ENCODE assay signal across 14 cellular contexts in the genomic region with DNA sequence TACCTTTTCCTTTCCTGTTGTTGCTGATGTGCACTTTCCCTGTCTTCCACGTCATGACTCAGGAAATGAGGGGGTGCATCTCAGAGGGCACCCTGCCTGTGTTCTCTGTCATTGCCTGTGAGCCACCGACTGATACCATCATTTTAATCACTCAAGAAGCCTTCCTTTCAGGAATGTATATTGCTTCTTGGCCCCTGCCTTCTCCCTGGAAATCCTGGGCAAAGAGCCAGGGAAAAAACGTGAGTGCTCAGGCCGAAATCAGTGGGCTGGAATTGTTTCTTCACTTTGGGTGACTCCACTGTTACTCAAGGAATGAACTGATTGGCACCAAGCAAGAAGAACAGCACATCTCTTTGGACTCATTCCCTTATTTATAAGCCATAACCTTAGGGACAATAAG.
DNase-seq lines count a peak whose midpoint lies in the region; ATAC-seq, FAIRE-seq and TF ChIP-seq lines count a peak whose summit lies in the region.
"Had no signal": no experiment of that assay in that cellular context is flagged by ENCODE, and none has a peak within 500 bp of the region (broad histone marks: within the 10 kb centered on the region; RNA-seq: fewer than 3 reads in every experiment).

No MANE protein-coding gene starts in this region.

- peak overlapping the region; percentile 64 for H3K27ac Mint-ChIP-seq in astrocyte (ENCODE audit: unreplicated experiment)
- H3K27ac Mint-ChIP-seq: activated naive CD4-positive, alpha-beta T cell treated with anti-CD3 and anti-CD28 coated beads, Interleukin-2, amount 50 U/mL, for 24 hours had no signal

- peaks cover 24% of the 10 kb centered on the region for H3K4me1 Mint-ChIP-seq in astrocyte (ENCODE audit: low read depth, unreplicated experiment)

- no peak overlapping the region for H3K4me3 ChIP-seq in astrocyte (ENCODE audit: insufficient read depth, low read depth, low read length)
- H3K4me3 ChIP-seq: stomach had no signal

- H4K20me1 ChIP-seq in astrocyte (ENCODE audit: insufficient read depth, low read length) = no peaks in the 10 kb centered on the region

- H3K9me3 ChIP-seq in astrocyte (ENCODE audit: insufficient read depth, low read depth, low read length) = no peaks in the 10 kb centered on the region
- H3K9me3 ChIP-seq: stomach had no signal

- peak overlapping the region; percentile 54 for H3K4me2 ChIP-seq in astrocyte (ENCODE audit: low read length)

- peak; percentile 81 for FAIRE-seq in astrocyte (lab: Jason Lieb, UNC)
- FAIRE-seq: D721Med had no signal

- no peaks in the 10 kb centered on the region for H3K27me3 ChIP-seq in astrocyte (ENCODE audit: insufficient read depth, low read length)
- H3K27me3 ChIP-seq: stomach had no signal

- H3K36me3 ChIP-seq in astrocyte (ENCODE audit: insufficient read depth, low read length) = no peaks in the 10 kb centered on the region
- H3K36me3 ChIP-seq: stomach had no signal

- H3K4me3 Mint-ChIP-seq in astrocyte (ENCODE audit: unreplicated experiment) = no peak overlapping the region
- H3K4me3 Mint-ChIP-seq: activated naive CD4-positive, alpha-beta T cell treated with anti-CD3 and anti-CD28 coated beads, Interleukin-2, amount 50 U/mL, for 24 hours; neural crest cell had no signal

- H3K4me1 ChIP-seq in astrocyte (ENCODE audit: insufficient read depth, low read length) = peaks cover 30% of the 10 kb centered on the region

- no peak for ATAC-seq in HG03378 (IDR thresholded peaks at IDR 0.05; ENCODE audit: unreplicated experiment)

- intact Hi-C loops in posterior vena cava (cut with DNase I) = loop anchor here (10.0 kb wide), 3 partner anchors 111 to 199 kb away; no protein-coding TSS in a partner anchor

- TF ChIP-seq CTCF in AG09319 (IDR thresholded peaks at IDR 0.05; ENCODE audit: low read depth, low read length) = no peak
- TF ChIP-seq CTCF in astrocyte (IDR thresholded peaks at IDR 0.05; ENCODE audit: insufficient read depth, low read depth, low read length) = no peak

- no peaks in the 10 kb centered on the region for H3K27me3 Mint-ChIP-seq in astrocyte (ENCODE audit: low read depth, unreplicated experiment)
- H3K27me3 Mint-ChIP-seq: activated naive CD4-positive, alpha-beta T cell treated with anti-CD3 and anti-CD28 coated beads, Interleukin-2, amount 50 U/mL, for 24 hours had no signal

- H3K9ac ChIP-seq in astrocyte (ENCODE audit: low read length) = no peak overlapping the region

- no peaks in the 10 kb centered on the region for H3K79me2 ChIP-seq in astrocyte (ENCODE audit: insufficient read depth, low read length)

- DNase-seq in AG09319 (ENCODE audit: extremely low read depth, low read depth) = peak; percentile 59
- DNase-seq in HS-27A (ENCODE audit: low read depth) = peak; percentile 70
- peak; percentile 84 for DNase-seq in astrocyte (ENCODE audit: low read depth)
- peak; percentile 94 for DNase-seq in kidney tubule cell (ENCODE audit: low spot score)
- no peak for DNase-seq in stimulated activated CD4-positive, alpha-beta T cell treated with anti-CD3 and anti-CD28 coated beads, Interleukin-1b, Interleukin-23, amount 100 ng/mL, for 48 hours
- DNase-seq in posterior vena cava (ENCODE audit: low spot score) = no peak
- no peak for DNase-seq in activated naive CD4-positive, alpha-beta T cell treated with anti-CD3 and anti-CD28 coated beads, Interleukin-2, amount 50 U/mL, for 16 hours
- DNase-seq: effector CD8-positive, alpha-beta T cell; SIG-M5; stomach had no signal

- H2AFZ ChIP-seq in astrocyte (ENCODE audit: low read depth, low read length) = no peak overlapping the region

- no peaks in the 10 kb centered on the region for H3K36me3 Mint-ChIP-seq in astrocyte (ENCODE audit: low read depth, unreplicated experiment)

- H3K9me3 Mint-ChIP-seq in astrocyte (ENCODE audit: unreplicated experiment) = peaks cover 2% of the 10 kb centered on the region

- peak overlapping the region; percentile 38 for H3K27ac ChIP-seq in astrocyte (ENCODE audit: low read depth, low read length)

Comparison
In these comparisons a context has a peak if more than half of its experiments do, and no peak if none do; other contexts are left out.
1. DNase-seq: peak in AG09319 (single experiment), HS-27A (single experiment), astrocyte (single experiment) and kidney tubule cell (single experiment); none in stimulated activated CD4-positive, alpha-beta T cell treated with anti-CD3 and anti-CD28 coated beads, Interleukin-1b, Interleukin-23, amount 100 ng/mL, for 48 hours (single experiment), posterior vena cava (single experiment) and activated naive CD4-positive, alpha-beta T cell treated with anti-CD3 and anti-CD28 coated beads, Interleukin-2, amount 50 U/mL, for 16 hours (single experiment).